ENCODE assay signal across 8 cellular contexts in the genomic region with DNA sequence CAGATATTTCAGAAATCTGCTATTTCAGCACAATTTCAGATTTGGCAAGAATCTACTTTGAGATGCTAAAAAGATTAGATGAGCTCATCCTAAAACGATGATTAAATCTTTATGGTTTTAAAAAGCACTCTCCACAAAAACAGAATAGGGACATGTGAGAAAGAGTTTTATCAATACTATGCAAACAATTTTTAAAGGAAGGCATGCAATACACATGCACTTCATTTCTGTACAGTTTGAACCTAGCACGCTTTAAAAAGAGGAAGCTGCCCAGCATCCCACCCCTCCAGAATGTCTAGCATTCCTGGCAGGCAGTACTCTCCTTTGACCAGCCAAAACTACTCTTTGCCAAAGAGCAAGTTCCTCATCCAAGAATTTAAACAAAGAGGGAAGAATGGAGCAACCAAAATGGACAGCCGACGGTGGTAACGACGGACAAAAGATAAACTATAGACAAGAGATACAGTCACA. TPM values are rescaled to one million over a fixed set of nuclear protein-coding genes. Genes with fewer than 3 reads are reported as not detected.
A peak's percentile ranks its signal among the peaks of the same experiment; 100 is the strongest.
DNase-seq lines count a peak whose midpoint lies in the region; ATAC-seq and TF ChIP-seq lines count a peak whose summit lies in the region.

No MANE protein-coding gene starts in this region.

- H3K27ac ChIP-seq in RWPE2 (ENCODE audit: poor library complexity, severe bottlenecking): peak overlapping the region; percentile 76

- H3K27ac Mint-ChIP-seq in osteocyte (ENCODE audit: unreplicated experiment): peak overlapping the region; percentile 94

- peaks cover 41% of the 10 kb centered on the region for H3K36me3 ChIP-seq in RWPE2 (ENCODE audit: low read depth)

- H3K27me3 ChIP-seq in RWPE2 (ENCODE audit: insufficient read depth, poor library complexity, severe bottlenecking): no peaks in the 10 kb centered on the region

- H3K36me3 Mint-ChIP-seq in osteocyte (ENCODE audit: unreplicated experiment): peaks cover 21% of the 10 kb centered on the region

- H3K4me3 ChIP-seq in RWPE2 (ENCODE audit: severe bottlenecking): peak overlapping the region; percentile 85

- H3K4me1 Mint-ChIP-seq in osteocyte (ENCODE audit: unreplicated experiment): peaks cover 65% of the 10 kb centered on the region

- H3K4me1 ChIP-seq in RWPE2 (ENCODE audit: insufficient read depth, poor library complexity, severe bottlenecking): peaks cover 58% of the 10 kb centered on the region

- POLR2A ChIA-PET in GM10248 (lab: Yijun Ruan, JAX): no interaction called here

- no peaks in the 10 kb centered on the region for H3K27me3 Mint-ChIP-seq in osteocyte (ENCODE audit: unreplicated experiment)

- CTCF ChIA-PET in GM10248 (lab: Yijun Ruan, JAX): no interaction called here

- DNase-seq in CD1c-positive myeloid dendritic cell (ENCODE audit: extremely low spot score) (peak; percentile 24), RWPE2 (ENCODE audit: low spot score) (no peak), fibroblast of gingiva (ENCODE audit: low read depth) (peak; percentile 64), osteocyte (ENCODE audit: extremely low spot score, unreplicated experiment) (no peak), NCI-H2029 (lab: John Stamatoyannopoulos, UW) (no peak), GM10248 (ENCODE audit: extremely low spot score) (no peak), NK-92 (lab: John Stamatoyannopoulos, UW; ENCODE audit: unreplicated experiment) (no peak)

- no peaks in the 10 kb centered on the region for H3K9me3 Mint-ChIP-seq in osteocyte (ENCODE audit: unreplicated experiment)

- peak overlapping the region; percentile 94 for H3K4me3 Mint-ChIP-seq in osteocyte (ENCODE audit: unreplicated experiment)

- H3K9me3 ChIP-seq in RWPE2 (ENCODE audit: severe bottlenecking): no peaks in the 10 kb centered on the region

- no peak for TF ChIP-seq CTCF in RWPE2 (IDR thresholded peaks at IDR 0.05; ENCODE audit: poor library complexity, severe bottlenecking)
- no peak for TF ChIP-seq CTCF in osteocyte (IDR thresholded peaks at IDR 0.05)
- no peak for TF ChIP-seq CTCF in GM10248 (IDR thresholded peaks at IDR 0.05; ENCODE audit: control extremely low read depth, extremely low read depth, low read depth, missing control alignments)

- ATAC-seq in RWPE2 (ENCODE audit: low read depth): no peak
- ATAC-seq in HG02870 (IDR thresholded peaks at IDR 0.05; ENCODE audit: unreplicated experiment): no peak

RNA-seq across cellular contexts. Expression of a gene that starts 1.3 kb away (rescaled TPM):
- 180 and 187 TPM in 2 replicates for total RNA-seq in osteocyte

Comparison
In these comparisons a context has a peak if more than half of its experiments do, and no peak if none do; other contexts are left out.
1. DNase-seq: peak in CD1c-positive myeloid dendritic cell (single experiment) and fibroblast of gingiva (single experiment); none in RWPE2 (single experiment), osteocyte (single experiment), NCI-H2029 (single experiment), GM10248 (single experiment) and NK-92 (single experiment).